2 cellular contexts compared by ENCODE assay signal in genomic region chr11:110091995-110092576, GRCh38.
TF ChIP-seq lines count a peak whose summit lies in the region.

No MANE protein-coding gene starts in this region.

TF ChIP-seq in SK-N-SH, 30 proteins besides CTCF, POLR2A, EP300 and RAD21 (continued from another document):
- TF ChIP-seq REST (IDR thresholded peaks at IDR 0.05; ENCODE audit: low read depth, low read length) (no peak), CHD2 (IDR thresholded peaks at IDR 0.05; ENCODE audit: low read length, partially characterized antibody) (no peak)

TF ChIP-seq in SK-N-SH treated with all-trans-retinoic acid at 6 μM for 48 hours, 23 proteins besides CTCF, POLR2A, EP300 and RAD21 (continued from another document):
- TF ChIP-seq ZC3H10 (CRISPR knock-in tag; IDR thresholded peaks at IDR 0.05): no peak
- no peak for TF ChIP-seq ESRRG (CRISPR knock-in tag; IDR thresholded peaks at IDR 0.05)
- TF ChIP-seq POU6F1 (CRISPR knock-in tag; IDR thresholded peaks at IDR 0.05; ENCODE audit: borderline replicate concordance, low read depth): no peak
- TF ChIP-seq BACH2 (CRISPR knock-in tag; IDR thresholded peaks at IDR 0.05; ENCODE audit: borderline replicate concordance): no peak
- TF ChIP-seq TSHZ2 (CRISPR knock-in tag; IDR thresholded peaks at IDR 0.05): no peak
TF ChIP-seq in SK-N-SH treated with all-trans-retinoic acid at 6 μM for 48 hours: peak in this region for 0.
